Comparison of ENCODE assay signal across 9 cellular contexts in the genomic region with DNA sequence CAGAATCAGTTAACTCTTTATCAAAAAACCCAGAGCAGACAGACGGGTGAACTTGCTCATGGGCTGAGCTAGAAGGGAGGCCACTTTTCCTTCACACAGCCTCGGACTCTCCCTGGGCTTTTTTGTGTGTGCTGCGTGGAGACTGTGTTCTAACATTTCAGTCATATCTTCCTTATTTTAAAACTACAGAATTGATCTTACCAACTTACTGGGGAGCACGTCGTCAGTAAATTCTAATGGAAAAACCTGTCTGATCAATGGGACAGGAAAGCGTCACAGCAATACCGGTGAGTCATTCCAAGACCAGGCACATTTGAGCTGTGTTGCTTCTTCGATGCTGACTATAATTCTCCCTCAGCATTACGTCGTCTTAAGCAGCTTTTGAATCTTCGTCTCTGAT.
DNase-seq lines count a peak whose midpoint lies in the region; ATAC-seq and TF ChIP-seq lines count a peak whose summit lies in the region.
"Had no signal": no experiment of that assay in that cellular context is flagged by ENCODE, and none has a peak within 500 bp of the region (broad histone marks: within the 10 kb centered on the region; RNA-seq: fewer than 3 reads in every experiment).

No MANE protein-coding gene starts in this region.

- H3K4me1 ChIP-seq in stomach smooth muscle (ENCODE audit: control insufficient read depth, insufficient read depth, low read length) = peaks cover 47% of the 10 kb centered on the region
- peaks cover 0 to 55% (median 4%) of the 10 kb centered on the region in 4 donors for H3K4me1 ChIP-seq in Peyer's patch

- H3K36me3 Mint-ChIP-seq in activated T-cell treated with anti-CD3 and anti-CD28 coated beads, Interleukin-2, amount 50 U/mL, for 72 hours (ENCODE audit: insufficient read depth in 2 of 2) = peaks cover 0 to 6% of the 10 kb centered on the region in 2 donors

- no peak overlapping the region for H3K4me3 ChIP-seq in stomach smooth muscle (ENCODE audit: low read length in 2 of 2)
- no peak overlapping the region for H3K4me3 ChIP-seq in Peyer's patch

- peak overlapping the region; percentile 72 for H3K27ac ChIP-seq in stomach smooth muscle (ENCODE audit: low read length)
- peak overlapping the region in 1 of 4 donors; percentile 44 for H3K27ac ChIP-seq in Peyer's patch

- H3K36me3 ChIP-seq in stomach smooth muscle (ENCODE audit: control insufficient read depth in 2 of 2, insufficient read depth in 2 of 2, low read length in 2 of 2) (no peaks in the 10 kb centered on the region), Peyer's patch (no peaks in the 10 kb centered on the region)

- DNase-seq in activated naive CD4-positive, alpha-beta T cell treated with Interleukin-2 at 50 U/mL for 16 hours = peak; percentile 49
- DNase-seq in activated naive CD4-positive, alpha-beta T cell (lab: John Stamatoyannopoulos, UW) = no peak
- peak; percentile 73 to 75 for DNase-seq in activated T-cell treated with anti-CD3 and anti-CD28 coated beads, Interleukin-2, amount 50 U/mL, for 72 hours
- DNase-seq in iris pigment epithelial cell (ENCODE audit: low read depth) = peak; percentile 54
- DNase-seq in DMS153 treated with DMSO at 0.1 percent for 48 hours (lab: John Stamatoyannopoulos, UW; ENCODE audit: unreplicated experiment) = no peak
- no peak for DNase-seq in NCI-H1048 (lab: John Stamatoyannopoulos, UW)
- no peak for DNase-seq in Peyer's patch

- TF ChIP-seq CTCF in Peyer's patch (IDR thresholded peaks at IDR 0.05) = no peak

- no peaks in the 10 kb centered on the region for H3K27me3 Mint-ChIP-seq in activated T-cell treated with anti-CD3 and anti-CD28 coated beads, Interleukin-2, amount 50 U/mL, for 72 hours (ENCODE audit: low read depth)

- no peaks in the 10 kb centered on the region for H3K9me3 ChIP-seq in stomach smooth muscle (ENCODE audit: control insufficient read depth in 2 of 2, low read length in 2 of 2)
- H3K9me3 ChIP-seq in Peyer's patch = no peaks in the 10 kb centered on the region

- H3K27ac Mint-ChIP-seq in activated T-cell treated with anti-CD3 and anti-CD28 coated beads, Interleukin-2, amount 50 U/mL, for 72 hours = peak overlapping the region; percentile 99

- H3K4me3 Mint-ChIP-seq in activated T-cell treated with anti-CD3 and anti-CD28 coated beads, Interleukin-2, amount 50 U/mL, for 72 hours = peak overlapping the region; percentile 43 to 79

- no peaks in the 10 kb centered on the region for H3K27me3 ChIP-seq in stomach smooth muscle (ENCODE audit: control insufficient read depth in 1 of 2, insufficient read depth in 2 of 2, low read length in 2 of 2)
- no peaks in the 10 kb centered on the region for H3K27me3 ChIP-seq in Peyer's patch

- H3K4me1 Mint-ChIP-seq in activated T-cell treated with anti-CD3 and anti-CD28 coated beads, Interleukin-2, amount 50 U/mL, for 72 hours (ENCODE audit: low read depth) = peaks cover 93% of the 10 kb centered on the region

- peaks cover 0 to 2% of the 10 kb centered on the region in 2 donors for H3K9me3 Mint-ChIP-seq in activated T-cell treated with anti-CD3 and anti-CD28 coated beads, Interleukin-2, amount 50 U/mL, for 72 hours

- peak overlapping the region; percentile 7 to 21 for H3K9ac ChIP-seq in stomach smooth muscle (ENCODE audit: low read length in 2 of 2)

- no peak for TF ChIP-seq POLR2A in Peyer's patch (IDR thresholded peaks at IDR 0.05)

- ATAC-seq in activated T-cell treated with anti-CD3 and anti-CD28 coated beads, Interleukin-2, amount 50 U/mL, for 72 hours (replicated peaks in 1 of 2) = peak; percentile 81 to 87
- ATAC-seq: esophagus mucosa had no signal

Comparison
In these comparisons a context has a peak if more than half of its experiments do, and no peak if none do; other contexts are left out.
1. DNase-seq: peak in activated naive CD4-positive, alpha-beta T cell treated with Interleukin-2 at 50 U/mL for 16 hours (single experiment), activated T-cell treated with anti-CD3 and anti-CD28 coated beads, Interleukin-2, amount 50 U/mL, for 72 hours (2 of 2) and iris pigment epithelial cell (single experiment); none in activated naive CD4-positive, alpha-beta T cell (0 of 4), DMS153 treated with DMSO at 0.1 percent for 48 hours (single experiment), NCI-H1048 (single experiment) and Peyer's patch (0 of 3).